In the genomic region with DNA sequence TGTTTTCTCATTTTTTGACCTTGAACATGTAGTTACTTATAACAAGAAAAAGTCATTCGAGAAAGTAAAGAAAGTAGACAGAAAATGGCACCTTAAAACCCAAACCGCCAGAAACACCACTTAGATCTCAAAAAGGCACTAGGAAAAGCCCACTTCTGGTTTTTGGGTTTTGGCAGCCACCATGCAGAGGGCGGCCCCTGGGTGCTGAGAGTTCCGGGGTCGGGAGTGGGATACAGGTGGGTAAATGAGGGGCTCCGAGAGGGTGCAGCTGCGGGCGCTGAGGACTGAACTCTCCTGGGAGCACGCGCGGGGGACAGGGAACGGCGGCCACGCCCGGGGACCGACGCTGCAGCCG, we compare ENCODE assay signal across 8 cellular contexts. TPM values are rescaled to one million over a fixed set of nuclear protein-coding genes. Genes with fewer than 3 reads are reported as not detected.
DNase-seq lines count a peak whose midpoint lies in the region; ATAC-seq and TF ChIP-seq lines count a peak whose summit lies in the region.

No MANE protein-coding gene starts in this region.

- H3K4me3 ChIP-seq in ACC112 (ENCODE audit: low read depth, low read length) (peak overlapping the region; percentile 77), HFF-Myc (replicated peaks; ENCODE audit: low read depth, low read length) (peak overlapping the region; percentile 49), brain microvascular endothelial cell (ENCODE audit: low read depth, low read length) (peak overlapping the region; percentile 68), mucosa of descending colon (peak overlapping the region; percentile 22)

- peak overlapping the region; percentile 92 for H2AFZ ChIP-seq in ACC112 (ENCODE audit: low read length, unreplicated experiment)

- ATAC-seq in mucosa of descending colon = no peak

- DNase-seq in HFF-Myc (ENCODE audit: extremely low read depth, low read depth) (no peak), brain microvascular endothelial cell (no peak), mucosa of descending colon (no peak), activated gamma-delta T cell (lab: John Stamatoyannopoulos, UW) (no peak), NCI-H2081 (lab: John Stamatoyannopoulos, UW) (no peak), COLO829 (ENCODE audit: low spot score) (no peak)
- DNase-seq in stimulated activated CD4-positive, alpha-beta T cell treated with anti-CD3 and anti-CD28 coated beads, Interleukin-4, amount 100 ng/mL, for 1 hour = no peak

- no peaks in the 10 kb centered on the region for H3K79me2 ChIP-seq in ACC112 (ENCODE audit: control insufficient read depth, insufficient read depth, low read length, unreplicated experiment)

- TF ChIP-seq CTCF in HFF-Myc (IDR thresholded peaks at IDR 0.05; ENCODE audit: low read depth, low read length, missing control alignments) = no peak
- no peak for TF ChIP-seq CTCF in brain microvascular endothelial cell (IDR thresholded peaks at IDR 0.05; ENCODE audit: low read depth, low read length, missing control alignments)
- no peak for TF ChIP-seq CTCF in mucosa of descending colon (IDR thresholded peaks at IDR 0.05)

- H3K27ac ChIP-seq in ACC112 (ENCODE audit: low read depth, low read length) = no peak overlapping the region
- peak overlapping the region; percentile 46 for H3K27ac ChIP-seq in brain microvascular endothelial cell

- H3K36me3 ChIP-seq in ACC112 (ENCODE audit: insufficient read depth, low read length) (no peaks in the 10 kb centered on the region), brain microvascular endothelial cell (replicated peaks) (no peaks in the 10 kb centered on the region), mucosa of descending colon (ENCODE audit: low read depth) (no peaks in the 10 kb centered on the region)

- in situ Hi-C loops in brain microvascular endothelial cell (cut with HindIII; ENCODE audit: low pct_ligation_motif_present, low sequenced_read_pairs) = no loop called here

- intact Hi-C loops in mucosa of descending colon (cut with DNase I, micrococcal nuclease) = no loop called here

- H3K9me3 ChIP-seq in mucosa of descending colon = no peaks in the 10 kb centered on the region

- H3K4me1 ChIP-seq in ACC112 (ENCODE audit: control insufficient read depth, insufficient read depth, low read length, unreplicated experiment) (peaks cover 6% of the 10 kb centered on the region), mucosa of descending colon (ENCODE audit: low read depth) (peaks cover 4% of the 10 kb centered on the region)

- H3K27me3 ChIP-seq in ACC112 (ENCODE audit: insufficient read depth, low read length) (no peaks in the 10 kb centered on the region), brain microvascular endothelial cell (replicated peaks) (no peaks in the 10 kb centered on the region)

RNA-seq across cellular contexts. Expression of a gene that starts 49.2 kb away (rescaled TPM):
- 10 to 100 TPM; 10.0 to 14.1 (median 13.4) TPM for total RNA-seq in mucosa of descending colon

Comparison
In these comparisons a context has a peak if more than half of its experiments do, and no peak if none do; other contexts are left out.
1. H3K4me3 ChIP-seq: peak in every context shown above with its lines; median percentile 77 in ACC112; 68 in brain microvascular endothelial cell; 49 in HFF-Myc; 22 in mucosa of descending colon.